In the genomic region with DNA sequence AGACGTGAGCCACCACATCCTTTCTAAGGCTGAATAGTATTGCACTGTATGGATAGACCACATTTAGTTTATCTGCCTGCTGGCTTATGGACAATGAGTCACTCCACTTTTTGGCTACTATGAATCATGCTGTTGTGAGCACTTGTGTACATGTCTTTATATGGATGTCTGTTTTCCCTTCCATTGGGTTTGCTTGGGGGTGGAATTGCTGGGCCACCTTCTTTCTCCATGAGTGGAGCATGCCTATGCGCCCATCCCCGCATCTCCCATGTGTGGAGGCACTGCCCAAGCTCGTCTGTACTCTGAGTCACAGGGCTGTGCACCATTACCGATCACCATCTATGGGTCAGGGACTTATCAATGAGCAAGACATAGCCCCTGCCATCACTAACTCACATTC, we compare ENCODE assay signal across 12 cellular contexts.
DNase-seq lines count a peak whose midpoint lies in the region.
"Had no signal": no experiment of that assay in that cellular context is flagged by ENCODE, and none has a peak within 500 bp of the region (broad histone marks: within the 10 kb centered on the region; RNA-seq: fewer than 3 reads in every experiment).

No MANE protein-coding gene starts in this region.

- DNase-seq in A172 (ENCODE audit: low spot score) (peak; percentile 96), GM03348 (ENCODE audit: low spot score) (peak; percentile 83), SK-MEL-5 (ENCODE audit: low read depth, low spot score) (peak; percentile 86), fibroblast of the conjunctiva (ENCODE audit: low read depth) (peak; percentile 86), activated gamma-delta T cell (lab: John Stamatoyannopoulos, UW) (no peak), cerebellar nuclear complex (lab: John Stamatoyannopoulos, UW) (no peak)
- no peak for DNase-seq in stimulated activated CD8-positive, alpha-beta memory T cell treated with anti-CD3 and anti-CD28 coated beads, Interleukin-4, amount 100 ng/mL, for 48 hours
- no peak for DNase-seq in activated effector memory CD4-positive, alpha-beta T cell treated with Interleukin-2 at 50 U/mL for 16 hours
- DNase-seq: Caco-2, MM.1S, naive B cell, SHP77 had no signal

- in situ Hi-C loops in SK-MEL-5 (cut with HindIII; ENCODE audit: low pct_unique_long_range_greater_than_20kb, low sequenced_read_pairs) = no loop called here

Comparison
In these comparisons a context has a peak if more than half of its experiments do, and no peak if none do; other contexts are left out.
1. DNase-seq: peak in A172 (single experiment), GM03348 (single experiment), SK-MEL-5 (single experiment) and fibroblast of the conjunctiva (single experiment); none in stimulated activated CD8-positive, alpha-beta memory T cell treated with anti-CD3 and anti-CD28 coated beads, Interleukin-4, amount 100 ng/mL, for 48 hours (single experiment), activated effector memory CD4-positive, alpha-beta T cell treated with Interleukin-2 at 50 U/mL for 16 hours (single experiment), activated gamma-delta T cell (single experiment) and cerebellar nuclear complex (0 of 2).